ENCODE assay signal across 11 cellular contexts in the genomic region with DNA sequence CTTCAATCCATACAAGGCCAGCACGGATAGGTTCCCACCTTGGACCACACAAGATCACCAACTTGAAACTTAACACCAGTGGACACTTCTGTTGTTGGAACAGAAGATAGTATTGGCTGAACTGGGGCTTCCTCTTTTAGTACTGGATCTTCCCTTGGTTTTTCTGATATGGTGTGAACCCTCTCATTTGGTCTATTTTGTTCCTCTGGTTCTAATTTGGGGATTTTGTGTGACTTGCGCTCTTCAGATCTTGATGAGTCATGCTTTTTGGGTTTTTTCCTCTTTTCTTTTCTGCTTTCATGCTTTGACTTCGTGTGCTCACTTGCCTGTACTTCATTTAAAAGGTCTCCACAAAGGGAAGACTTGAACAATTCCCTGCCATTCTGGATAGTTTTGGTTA. TPM values are rescaled to one million over a fixed set of nuclear protein-coding genes. Genes with fewer than 3 reads are reported as not detected.
A peak's percentile ranks its signal among the peaks of the same experiment; 100 is the strongest.
DNase-seq lines count a peak whose midpoint lies in the region; ATAC-seq and TF ChIP-seq lines count a peak whose summit lies in the region.
"Had no signal": no experiment of that assay in that cellular context is flagged by ENCODE, and none has a peak within 500 bp of the region (broad histone marks: within the 10 kb centered on the region; RNA-seq: fewer than 3 reads in every experiment).

No MANE protein-coding gene starts in this region.

- H3K27ac ChIP-seq in PC-9: peak overlapping the region; percentile 98
- H3K27ac ChIP-seq: SK-N-MC had no signal

- no peak for TF ChIP-seq CTCF in PC-9 (conservative IDR thresholded peaks at IDR 0.05)
- TF ChIP-seq CTCF in foreskin fibroblast (IDR thresholded peaks at IDR 0.05; ENCODE audit: low read depth, low read length): no peak

- H3K27me3 ChIP-seq in PC-9 (ENCODE audit: insufficient read depth, low read depth): no peaks in the 10 kb centered on the region
- H3K27me3 ChIP-seq: testis had no signal

- H4K20me1 ChIP-seq in PC-9 (ENCODE audit: insufficient read depth): no peaks in the 10 kb centered on the region

- no peaks in the 10 kb centered on the region for H3K9me2 ChIP-seq in PC-9 (ENCODE audit: insufficient read depth)

- H3K9me3 Mint-ChIP-seq in T-helper 1 cell treated with Interleukin-12 subunit alpha and Interleukin-12 subunit beta and Interleukin-4 antibody, amounts not matched to agents 30 μg/mL and 1 μg/mL, for 36 hours: no peaks in the 10 kb centered on the region
- no peaks in the 10 kb centered on the region for H3K9me3 Mint-ChIP-seq in effector memory CD8-positive, alpha-beta T cell
- no peaks in the 10 kb centered on the region for H3K9me3 Mint-ChIP-seq in stimulated activated effector memory CD8-positive, alpha-beta T cell treated with anti-CD3 and anti-CD28 coated beads, Interleukin-12 subunit alpha, Interleukin-12 subunit beta, amount 100 ng/mL, for 72 hours

- H3K4me1 ChIP-seq in PC-9 (replicated peaks; ENCODE audit: insufficient read depth): peaks cover 60% of the 10 kb centered on the region
- H3K4me1 ChIP-seq: testis had no signal

- H3K4me3 ChIP-seq in PC-9: peak overlapping the region; percentile 66; the same call in 1 of the 2 replicates
- H3K4me3 ChIP-seq in foreskin fibroblast (ENCODE audit: low read depth in 1 of 2, low read length in 2 of 2): no peak overlapping the region
- H3K4me3 ChIP-seq: SK-N-MC had no signal

- POLR2A ChIA-PET in PC-9 (lab: Charles Lee; ENCODE audit: unreplicated experiment): no interaction called here

- peaks cover 12% of the 10 kb centered on the region for H3K4me1 Mint-ChIP-seq in T-helper 1 cell treated with Interleukin-12 subunit alpha and Interleukin-12 subunit beta and Interleukin-4 antibody, amounts not matched to agents 30 μg/mL and 1 μg/mL, for 36 hours (ENCODE audit: low read depth)
- H3K4me1 Mint-ChIP-seq in effector memory CD8-positive, alpha-beta T cell (ENCODE audit: low read depth in 2 of 2): peaks cover 7 to 10% of the 10 kb centered on the region in 2 donors
- H3K4me1 Mint-ChIP-seq in stimulated activated effector memory CD8-positive, alpha-beta T cell treated with anti-CD3 and anti-CD28 coated beads, Interleukin-12 subunit alpha, Interleukin-12 subunit beta, amount 100 ng/mL, for 72 hours: peaks cover 26% of the 10 kb centered on the region

- H3K36me3 ChIP-seq in PC-9 (ENCODE audit: low read depth): no peaks in the 10 kb centered on the region

- no peaks in the 10 kb centered on the region for H3K9me3 ChIP-seq in PC-9 (ENCODE audit: insufficient read depth, low read depth)
- H3K9me3 ChIP-seq: testis had no signal

- CTCF ChIA-PET in PC-9 (lab: Charles Lee): no interaction called here

- peaks cover 39% of the 10 kb centered on the region for H3K27me3 Mint-ChIP-seq in T-helper 1 cell treated with Interleukin-12 subunit alpha and Interleukin-12 subunit beta and Interleukin-4 antibody, amounts not matched to agents 30 μg/mL and 1 μg/mL, for 36 hours (ENCODE audit: low read depth)
- H3K27me3 Mint-ChIP-seq in effector memory CD8-positive, alpha-beta T cell: peaks cover 9 to 27% of the 10 kb centered on the region in 2 donors

- no TSS peak for BruUV-seq in PC-9 (replicated peaks; lab: Mats Ljungman, UMichigan)

- no peak for DNase-seq in T-helper 1 cell
- DNase-seq in PC-9: no peak
- no peak for DNase-seq in effector memory CD8-positive, alpha-beta T cell
- DNase-seq in stimulated activated effector memory CD8-positive, alpha-beta T cell treated with anti-CD3 and anti-CD28 coated beads, Interleukin-12 subunit alpha, Interleukin-12 subunit beta, amount 100 ng/mL, for 72 hours (ENCODE audit: low spot score in 2 of 2): no peak
- DNase-seq in foreskin fibroblast: no peak
- DNase-seq in AG08396 (ENCODE audit: low spot score): no peak
- no peak for DNase-seq in HK-2 (ENCODE audit: unreplicated experiment)
- DNase-seq: left cardiac atrium, testis had no signal

- peaks cover 54% of the 10 kb centered on the region for H3F3A ChIP-seq in PC-9 (ENCODE audit: insufficient read depth, low read depth)

- H3K4me2 ChIP-seq in PC-9: peak overlapping the region; percentile 83

- peak overlapping the region; percentile 99 for H3K27ac Mint-ChIP-seq in T-helper 1 cell treated with Interleukin-12 subunit alpha and Interleukin-12 subunit beta and Interleukin-4 antibody, amounts not matched to agents 30 μg/mL and 1 μg/mL, for 36 hours
- peak overlapping the region; percentile 91 to 95 for H3K27ac Mint-ChIP-seq in effector memory CD8-positive, alpha-beta T cell
- peak overlapping the region; percentile 95 for H3K27ac Mint-ChIP-seq in stimulated activated effector memory CD8-positive, alpha-beta T cell treated with anti-CD3 and anti-CD28 coated beads, Interleukin-12 subunit alpha, Interleukin-12 subunit beta, amount 100 ng/mL, for 72 hours

- no peak overlapping the region; the same call in 1 of the 2 replicates for H2AFZ ChIP-seq in PC-9

- ATAC-seq in effector memory CD8-positive, alpha-beta T cell (replicated peaks): no peak
- ATAC-seq in stimulated activated effector memory CD8-positive, alpha-beta T cell treated with anti-CD3 and anti-CD28 coated beads, Interleukin-12 subunit alpha, Interleukin-12 subunit beta, amount 100 ng/mL, for 72 hours: no peak

- intact Hi-C loops in PC-9 (cut with micrococcal nuclease; ENCODE audit: unreplicated experiment): no loop called here

- peak overlapping the region; percentile 94 for H3K4me3 Mint-ChIP-seq in T-helper 1 cell treated with Interleukin-12 subunit alpha and Interleukin-12 subunit beta and Interleukin-4 antibody, amounts not matched to agents 30 μg/mL and 1 μg/mL, for 36 hours
- peak overlapping the region; percentile 87 to 98 for H3K4me3 Mint-ChIP-seq in effector memory CD8-positive, alpha-beta T cell
- peak overlapping the region; percentile 86 for H3K4me3 Mint-ChIP-seq in stimulated activated effector memory CD8-positive, alpha-beta T cell treated with anti-CD3 and anti-CD28 coated beads, Interleukin-12 subunit alpha, Interleukin-12 subunit beta, amount 100 ng/mL, for 72 hours

- peaks cover 3% of the 10 kb centered on the region for H3K36me3 Mint-ChIP-seq in T-helper 1 cell treated with Interleukin-12 subunit alpha and Interleukin-12 subunit beta and Interleukin-4 antibody, amounts not matched to agents 30 μg/mL and 1 μg/mL, for 36 hours (ENCODE audit: low read depth)
- peaks cover 8% of the 10 kb centered on the region for H3K36me3 Mint-ChIP-seq in effector memory CD8-positive, alpha-beta T cell (ENCODE audit: insufficient read depth)
- H3K36me3 Mint-ChIP-seq in stimulated activated effector memory CD8-positive, alpha-beta T cell treated with anti-CD3 and anti-CD28 coated beads, Interleukin-12 subunit alpha, Interleukin-12 subunit beta, amount 100 ng/mL, for 72 hours: no peaks in the 10 kb centered on the region

- no peaks in the 10 kb centered on the region for H3K79me2 ChIP-seq in PC-9 (ENCODE audit: low read depth)

RNA-seq across cellular contexts. Expression of gene SOST, which starts 39.0 kb away (rescaled TPM):
- not detected in 2 replicates for total RNA-seq in PC-9 (2021)
- total RNA-seq: left cardiac atrium had no signal

RNA-seq across cellular contexts. Expression of gene MEOX1, which starts 57.9 kb away (rescaled TPM):
- 0.25 and 0.72 TPM in 2 replicates for total RNA-seq in PC-9 (2021)

RNA-seq across cellular contexts. Expression of gene DUSP3, which starts 59.2 kb away (rescaled TPM):
- 37.2 and 38.4 TPM in 2 replicates for total RNA-seq in PC-9 (2021)
